In genomic region chr20:13684566-13685222, GRCh38 we compare ENCODE assay signal across 10 cellular contexts. TPM values are rescaled to one million over a fixed set of nuclear protein-coding genes. Genes with fewer than 3 reads are reported as not detected.
A peak's percentile ranks its signal among the peaks of the same experiment; 100 is the strongest.
DNase-seq lines count a peak whose midpoint lies in the region; ATAC-seq and TF ChIP-seq lines count a peak whose summit lies in the region.
"Had no signal": no experiment of that assay in that cellular context is flagged by ENCODE, and none has a peak within 500 bp of the region (broad histone marks: within the 10 kb centered on the region; RNA-seq: fewer than 3 reads in every experiment).

No MANE protein-coding gene starts in this region.

- TF ChIP-seq CTCF in SK-N-SH (IDR thresholded peaks at IDR 0.05): no peak

- H3K27ac Mint-ChIP-seq in memory B cell (peak overlapping the region; percentile 65), T-cell (no peak overlapping the region)
- H3K27ac Mint-ChIP-seq: activated naive CD8-positive, alpha-beta T cell had no signal

- no peaks in the 10 kb centered on the region for H3K36me3 ChIP-seq in SK-N-SH (replicated peaks in 1 of 2; ENCODE audit: control insufficient read depth in 1 of 2, insufficient read depth in 2 of 2, low read length in 1 of 2)

- H3K4me2 ChIP-seq in SK-N-SH: no peak overlapping the region

- peak overlapping the region; percentile 36 for H3K4me3 ChIP-seq in Jurkat, Clone E6-1 (ENCODE audit: low read length)
- no peak overlapping the region for H3K4me3 ChIP-seq in SK-N-SH (ENCODE audit: low read depth in 2 of 2, low read length in 1 of 2)

- peak; percentile 64 for ATAC-seq in GM18870 (IDR thresholded peaks at IDR 0.05; ENCODE audit: unreplicated experiment)
- peak; percentile 66 for ATAC-seq in HG02610 (IDR thresholded peaks at IDR 0.05; ENCODE audit: unreplicated experiment)
- peak; percentile 92 for ATAC-seq in memory B cell (ENCODE audit: low read depth)
- ATAC-seq in T-cell (replicated peaks in 1 of 4): no peak

- no peaks in the 10 kb centered on the region for H3K79me2 ChIP-seq in SK-N-SH (ENCODE audit: insufficient read depth)

- no peak for TF ChIP-seq RAD21 in SK-N-SH (IDR thresholded peaks at IDR 0.05; ENCODE audit: low read length)

- H3K4me1 Mint-ChIP-seq in memory B cell (peaks cover 25% of the 10 kb centered on the region), T-cell (peaks cover 1 to 6% (median 5%) of the 10 kb centered on the region in 3 donors)

- H3F3A ChIP-seq in SK-N-SH (replicated peaks; ENCODE audit: insufficient read depth): no peaks in the 10 kb centered on the region

- H4K20me1 ChIP-seq in SK-N-SH (ENCODE audit: insufficient read depth): no peaks in the 10 kb centered on the region

- peak; percentile 98 for DNase-seq in Jurkat, Clone E6-1 (ENCODE audit: low read depth, low spot score)
- peak; percentile 10 to 14 for DNase-seq in memory B cell (ENCODE audit: low spot score in 2 of 2)
- DNase-seq in dedifferentiated amniotic fluid mesenchymal stem cell (ENCODE audit: extremely low spot score): no peak
- no peak for DNase-seq in DMS79 (lab: John Stamatoyannopoulos, UW)
- no peak for DNase-seq in T-cell
- no peak for DNase-seq in SK-N-SH
- DNase-seq: NCI-H1694 had no signal

- no peak for TF ChIP-seq EP300 in SK-N-SH (IDR thresholded peaks at IDR 0.05; ENCODE audit: borderline replicate concordance in 1 of 2, low read depth in 1 of 2, low read length in 1 of 2)

- H3K9me3 Mint-ChIP-seq in memory B cell: no peaks in the 10 kb centered on the region
- H3K9me3 Mint-ChIP-seq in T-cell: no peaks in the 10 kb centered on the region

- no peak overlapping the region for H2AFZ ChIP-seq in SK-N-SH (ENCODE audit: low read depth)

- CTCF ChIA-PET in T-cell (lab: Charles Lee) (no interaction called here), SK-N-SH (lab: Yijun Ruan, JAX) (no interaction called here)

- no peaks in the 10 kb centered on the region for H3K9me2 ChIP-seq in SK-N-SH

- no peaks in the 10 kb centered on the region for H3K4me1 ChIP-seq in SK-N-SH (ENCODE audit: control insufficient read depth in 1 of 2, insufficient read depth in 2 of 2, low read depth in 1 of 2, low read length in 1 of 2)

- H3K36me3 Mint-ChIP-seq in memory B cell (no peaks in the 10 kb centered on the region), T-cell (no peaks in the 10 kb centered on the region)
- H3K36me3 Mint-ChIP-seq: activated naive CD8-positive, alpha-beta T cell had no signal

- H3K27me3 Mint-ChIP-seq in memory B cell: peaks cover 1% of the 10 kb centered on the region
- H3K27me3 Mint-ChIP-seq in T-cell: peaks cover 19 to 25% of the 10 kb centered on the region in 2 donors

- H3K27me3 ChIP-seq in SK-N-SH (ENCODE audit: insufficient read depth): no peaks in the 10 kb centered on the region

- POLR2A ChIA-PET in T-cell (lab: Charles Lee): no interaction called here
- POLR2A ChIA-PET in SK-N-SH (lab: Yijun Ruan, JAX): no interaction called here

- no peak overlapping the region for H3K27ac ChIP-seq in SK-N-SH (ENCODE audit: low read depth in 2 of 2, low read length in 1 of 2)

- H3K4me3 Mint-ChIP-seq in memory B cell (peak overlapping the region; percentile 38), T-cell (no peak overlapping the region)
- H3K4me3 Mint-ChIP-seq: activated naive CD8-positive, alpha-beta T cell had no signal

- 63% methylated on average over 4 of the region's 5 CpGs for WGBS in SK-N-SH (ENCODE audit: low lambda C conversion rate)

- H3K9ac ChIP-seq in SK-N-SH: no peak overlapping the region

- no peaks in the 10 kb centered on the region for H3K9me3 ChIP-seq in SK-N-SH

TF ChIP-seq in SK-N-SH, 30 proteins besides CTCF, POLR2A, EP300 and RAD21:
- TF ChIP-seq FOXJ3 (CRISPR knock-in tag; IDR thresholded peaks at IDR 0.05): no peak

RNA-seq across cellular contexts. Expression of gene TASP1, which starts 46.0 kb away (rescaled TPM):
- polyA plus RNA-seq in Jurkat, Clone E6-1 (2012; ENCODE audit: insufficient read depth, insufficient read length): 12.1 TPM
- total RNA-seq in T-cell: 10 to 100 TPM; 11.2 to 19.4 (median 13.8) TPM
- 5.9 and 8.3 TPM in 2 replicates for polyA plus RNA-seq in SK-N-SH (2012; rRNA removed)
- polyA plus RNA-seq in SK-N-SH (2012; cell fraction: cytosol; rRNA removed): 7.9 and 9.8 TPM in 2 replicates
- polyA plus RNA-seq in SK-N-SH (2012; cell fraction: nucleus; rRNA removed): 3.0 and 7.5 TPM in 2 replicates

Comparison
In these comparisons a context has a peak if more than half of its experiments do, and no peak if none do; other contexts are left out.
1. ATAC-seq: peak in GM18870 (single experiment), HG02610 (single experiment) and memory B cell (single experiment); none in T-cell (0 of 4).
2. DNase-seq: peak in Jurkat, Clone E6-1 (single experiment) and memory B cell (2 of 2); none in dedifferentiated amniotic fluid mesenchymal stem cell (single experiment), DMS79 (single experiment), T-cell (0 of 34) and SK-N-SH (single experiment).